Comparison of ENCODE assay signal across 9 cellular contexts in the genomic region with DNA sequence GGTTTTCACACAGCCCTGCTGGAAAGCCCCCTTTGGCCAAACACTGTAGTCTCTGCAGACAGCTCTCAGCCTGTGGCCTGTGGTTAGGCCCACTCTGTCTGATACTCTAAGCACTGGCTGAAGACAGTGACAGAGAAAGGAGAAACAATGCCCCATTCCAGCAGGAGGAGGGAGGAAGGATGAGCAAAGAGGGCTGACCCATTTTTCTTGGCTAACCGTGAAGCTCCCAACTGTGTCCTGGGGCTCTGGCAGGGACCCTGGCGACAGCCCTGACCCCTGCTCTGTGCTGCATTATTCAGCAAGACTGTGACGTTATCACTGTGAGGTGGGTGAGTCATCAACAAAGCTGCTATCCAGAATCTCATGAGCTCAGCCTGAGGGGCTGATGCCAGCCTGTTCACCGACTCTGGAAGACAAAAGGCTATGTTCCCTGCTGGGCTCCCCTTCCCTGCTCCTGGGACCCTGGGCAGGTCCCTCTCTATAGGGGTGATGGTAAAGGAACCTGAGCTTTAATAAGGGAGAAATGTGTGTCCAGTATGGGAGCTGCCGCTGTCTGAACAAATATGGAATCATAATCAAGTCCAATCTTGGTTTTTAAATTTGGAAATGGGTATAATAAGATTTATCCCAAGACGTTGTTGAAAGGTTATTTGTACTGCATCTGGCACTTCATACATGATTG.
DNase-seq lines count a peak whose midpoint lies in the region; ATAC-seq, FAIRE-seq and TF ChIP-seq lines count a peak whose summit lies in the region.
"Had no signal": no experiment of that assay in that cellular context is flagged by ENCODE, and none has a peak within 500 bp of the region (broad histone marks: within the 10 kb centered on the region; RNA-seq: fewer than 3 reads in every experiment).

No MANE protein-coding gene starts in this region.

- intact Hi-C loops in pancreas (cut with DNase I) = no loop called here

- FAIRE-seq in pancreas (lab: Jason Lieb, UNC) = no peak

- peaks cover 5% of the 10 kb centered on the region for H3K36me3 Mint-ChIP-seq in endodermal cell (ENCODE audit: low read depth)

- H3K4me1 ChIP-seq in endodermal cell (ENCODE audit: control insufficient read depth, insufficient read depth, low read length) (peaks cover 11% of the 10 kb centered on the region), pancreas (peaks cover 20 to 23% (median 20%) of the 10 kb centered on the region in 3 donors)

- H3K9me3 ChIP-seq in endodermal cell (ENCODE audit: control insufficient read depth, low read length) (peaks cover 14% of the 10 kb centered on the region), pancreas (no peaks in the 10 kb centered on the region)

- ATAC-seq in GM18867 (IDR thresholded peaks at IDR 0.05; ENCODE audit: unreplicated experiment) = peak; percentile 44
- ATAC-seq in pancreas = peak; percentile 28 to 72 (median 51)
- ATAC-seq in HG02840 (IDR thresholded peaks at IDR 0.05; ENCODE audit: low FRiP score, unreplicated experiment) = no peak

- H3K4me3 ChIP-seq in endodermal cell (ENCODE audit: low read length) (no peak overlapping the region), pancreas (no peak overlapping the region)

- no peaks in the 10 kb centered on the region for H3K27me3 ChIP-seq in endodermal cell (ENCODE audit: control insufficient read depth, insufficient read depth, low read length, poor library complexity, severe bottlenecking)
- H3K27me3 ChIP-seq in pancreas = no peaks in the 10 kb centered on the region

- peak; percentile 31 for DNase-seq in MV-4-11 (lab: John Stamatoyannopoulos, UW)
- peak; percentile 71 for DNase-seq in endodermal cell
- DNase-seq in pancreas = peak in 4 of 6 donors; percentile 57 to 78 (median 69)
- DNase-seq in GOT3 (lab: John Stamatoyannopoulos, UW) = no peak
- DNase-seq in D341Med (ENCODE audit: low spot score) = no peak
- DNase-seq in stimulated activated CD4-positive, alpha-beta T cell treated with anti-CD3 and anti-CD28 coated beads, Interleukin-2, amount 100 ng/mL, for 48 hours = no peak
- DNase-seq: activated gamma-delta T cell treated with Interleukin-2 at 50 U/mL for 16 hours had no signal

- H3K4me3 Mint-ChIP-seq in endodermal cell = no peak overlapping the region

- peak overlapping the region; percentile 72 for H3K27ac ChIP-seq in endodermal cell (ENCODE audit: low read depth, low read length)
- peak overlapping the region in 1 of 4 donors; percentile 21 for H3K27ac ChIP-seq in pancreas

- 80 to 82% methylated on average over 4 to 6 of the region's 6 CpGs for WGBS in endodermal cell (ENCODE audit: insufficient coverage in 1 of 2, insufficient read length in 1 of 2), 2 experiments
- WGBS in pancreas, 2 donors = 58 to 64% methylated on average over 6 of the region's 6 CpGs

- no peak overlapping the region for H3K27ac Mint-ChIP-seq in endodermal cell

- peaks cover 19% of the 10 kb centered on the region for H3K4me1 Mint-ChIP-seq in endodermal cell

- peaks cover 32% of the 10 kb centered on the region for H3K9me3 Mint-ChIP-seq in endodermal cell

- no peak for TF ChIP-seq CTCF in endodermal cell (conservative IDR thresholded peaks at IDR 0.05)
- TF ChIP-seq CTCF in pancreas (IDR thresholded peaks at IDR 0.05) = no peak

- H3K27me3 Mint-ChIP-seq in endodermal cell (ENCODE audit: insufficient read depth) = no peaks in the 10 kb centered on the region

- H3K9ac ChIP-seq in endodermal cell (ENCODE audit: extremely low read depth, low read length, poor library complexity, severe bottlenecking) = no peak overlapping the region

- H3K36me3 ChIP-seq in endodermal cell (ENCODE audit: control insufficient read depth, insufficient read depth, low read length) (no peaks in the 10 kb centered on the region), pancreas (no peaks in the 10 kb centered on the region)

Comparison
In these comparisons a context has a peak if more than half of its experiments do, and no peak if none do; other contexts are left out.
1. DNase-seq: peak in MV-4-11 (single experiment), endodermal cell (single experiment) and pancreas (4 of 6); none in GOT3 (single experiment), D341Med (single experiment) and stimulated activated CD4-positive, alpha-beta T cell treated with anti-CD3 and anti-CD28 coated beads, Interleukin-2, amount 100 ng/mL, for 48 hours (0 of 2).